ENCODE assay signal across 12 cellular contexts in the genomic region with DNA sequence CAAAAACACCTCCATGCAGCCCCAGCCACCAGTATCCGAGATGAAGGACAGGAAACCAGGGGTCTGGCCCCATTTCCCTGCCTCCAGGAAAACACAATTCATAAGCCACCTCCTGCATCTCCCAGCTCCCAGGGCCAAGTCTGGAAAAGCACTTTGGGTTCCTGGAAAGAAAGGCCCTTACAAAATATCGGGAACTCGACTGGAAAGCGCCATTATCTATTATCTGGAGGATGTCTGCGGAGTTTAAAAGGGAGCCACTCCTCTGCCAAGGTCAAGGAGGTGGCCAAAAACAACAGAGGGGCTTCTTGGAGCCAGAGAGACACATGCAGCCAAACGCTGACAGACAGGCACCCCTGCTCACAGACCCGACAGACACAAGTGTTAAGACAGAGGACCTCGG. TPM values are rescaled to one million over a fixed set of nuclear protein-coding genes. Genes with fewer than 3 reads are reported as not detected.
DNase-seq lines count a peak whose midpoint lies in the region; ATAC-seq and TF ChIP-seq lines count a peak whose summit lies in the region.
"Had no signal": no experiment of that assay in that cellular context is flagged by ENCODE, and none has a peak within 500 bp of the region (broad histone marks: within the 10 kb centered on the region; RNA-seq: fewer than 3 reads in every experiment).

No MANE protein-coding gene starts in this region.

- DNase-seq in activated naive CD4-positive, alpha-beta T cell treated with anti-CD3 and anti-CD28 coated beads for 36 hours: no peak
- no peak for DNase-seq in activated naive CD4-positive, alpha-beta T cell treated with Interleukin-2 at 50 U/mL for 16 hours
- DNase-seq in choroid plexus epithelial cell (ENCODE audit: low read depth): peak; percentile 5
- DNase-seq in naive thymus-derived CD8-positive, alpha-beta T cell: no peak
- DNase-seq in type B pancreatic cell (ENCODE audit: extremely low spot score, unreplicated experiment): no peak
- DNase-seq in stimulated activated CD4-positive, alpha-beta T cell treated with anti-CD3 and anti-CD28 coated beads, Interleukin-1b, Interleukin-23, amount 100 ng/mL, for 48 hours: no peak
- DNase-seq in NCI-H146 treated with DMSO at 0.1 percent for 48 hours (lab: John Stamatoyannopoulos, UW; ENCODE audit: unreplicated experiment): no peak
- DNase-seq: activated CD4-positive, alpha-beta T cell treated with anti-CD3 and anti-CD28 coated beads for 4 hours; foreskin keratinocyte; NCI-H510A treated with DMSO at 0.1 percent for 48 hours had no signal

- no peak overlapping the region for H3K4me3 Mint-ChIP-seq in activated naive CD4-positive, alpha-beta T cell treated with anti-CD3 and anti-CD28 coated beads for 36 hours
- peak overlapping the region; percentile 57 to 94 (median 85) for H3K4me3 Mint-ChIP-seq in naive thymus-derived CD8-positive, alpha-beta T cell
- H3K4me3 Mint-ChIP-seq in type B pancreatic cell: peak overlapping the region; percentile 2

- POLR2A ChIA-PET in naive thymus-derived CD8-positive, alpha-beta T cell (lab: Charles Lee): interaction anchor here (1.1 to 27.2 kb wide), 7 partner anchors 9 to 223 kb away, joined by 3 to 469 read pairs (median 7); partner anchors contain the start of gene ACTN1

- CTCF ChIA-PET in activated naive CD4-positive, alpha-beta T cell treated with anti-CD3 and anti-CD28 coated beads for 36 hours (lab: Charles Lee): interaction anchor here (0.7 to 1.3 kb wide), 7 partner anchors 8 to 58 kb away, joined by 3 to 7 read pairs (median 3); no protein-coding TSS in a partner anchor

- no peak overlapping the region for H3K4me3 ChIP-seq in choroid plexus epithelial cell (ENCODE audit: low read depth, low read length)
- H3K4me3 ChIP-seq: lung had no signal

- intact Hi-C loops in activated naive CD4-positive, alpha-beta T cell treated with anti-CD3 and anti-CD28 coated beads for 36 hours (cut with micrococcal nuclease): no loop called here

- ATAC-seq in naive thymus-derived CD8-positive, alpha-beta T cell: no peak
- ATAC-seq in HG02588 (IDR thresholded peaks at IDR 0.05; ENCODE audit: unreplicated experiment): no peak
- ATAC-seq: foreskin keratinocyte had no signal

- H3K27me3 Mint-ChIP-seq in activated naive CD4-positive, alpha-beta T cell treated with anti-CD3 and anti-CD28 coated beads for 36 hours (ENCODE audit: low read depth): no peaks in the 10 kb centered on the region
- no peaks in the 10 kb centered on the region for H3K27me3 Mint-ChIP-seq in naive thymus-derived CD8-positive, alpha-beta T cell
- H3K27me3 Mint-ChIP-seq in type B pancreatic cell: no peaks in the 10 kb centered on the region

- TF ChIP-seq CTCF in choroid plexus epithelial cell (conservative IDR thresholded peaks at IDR 0.05; ENCODE audit: low read depth, low read length) (no peak), type B pancreatic cell (conservative IDR thresholded peaks at IDR 0.05) (no peak)

- H3K27ac Mint-ChIP-seq in activated naive CD4-positive, alpha-beta T cell treated with anti-CD3 and anti-CD28 coated beads for 36 hours: peak overlapping the region; percentile 86
- peak overlapping the region; percentile 96 to 100 (median 100) for H3K27ac Mint-ChIP-seq in naive thymus-derived CD8-positive, alpha-beta T cell
- peak overlapping the region; percentile 51 for H3K27ac Mint-ChIP-seq in type B pancreatic cell

- H3K36me3 Mint-ChIP-seq in activated naive CD4-positive, alpha-beta T cell treated with anti-CD3 and anti-CD28 coated beads for 36 hours (ENCODE audit: low read depth): peaks cover 30% of the 10 kb centered on the region
- H3K36me3 Mint-ChIP-seq in naive thymus-derived CD8-positive, alpha-beta T cell: peaks cover 0 to 40% (median 21%) of the 10 kb centered on the region in 3 donors
- H3K36me3 Mint-ChIP-seq in type B pancreatic cell: peaks cover 19% of the 10 kb centered on the region

- peaks cover 83% of the 10 kb centered on the region for H3K4me1 Mint-ChIP-seq in activated naive CD4-positive, alpha-beta T cell treated with anti-CD3 and anti-CD28 coated beads for 36 hours (ENCODE audit: low read depth)
- peaks cover 57 to 96% (median 92%) of the 10 kb centered on the region in 4 donors for H3K4me1 Mint-ChIP-seq in naive thymus-derived CD8-positive, alpha-beta T cell
- peaks cover 71% of the 10 kb centered on the region for H3K4me1 Mint-ChIP-seq in type B pancreatic cell (ENCODE audit: unreplicated experiment)

- H3K9me3 Mint-ChIP-seq in activated naive CD4-positive, alpha-beta T cell treated with anti-CD3 and anti-CD28 coated beads for 36 hours: peaks cover 18% of the 10 kb centered on the region
- peaks cover 0 to 4% (median 0%) of the 10 kb centered on the region in 9 donors for H3K9me3 Mint-ChIP-seq in naive thymus-derived CD8-positive, alpha-beta T cell
- no peaks in the 10 kb centered on the region for H3K9me3 Mint-ChIP-seq in type B pancreatic cell

RNA-seq across cellular contexts. Expression of gene ACTN1, which starts 9.8 kb away (rescaled TPM):
- 10 to 100 TPM; 79.7 to 80.6 TPM for total RNA-seq in activated naive CD4-positive, alpha-beta T cell treated with anti-CD3 and anti-CD28 coated beads for 36 hours
- 100 to 1,000 TPM; 333 to 341 TPM for total RNA-seq in naive thymus-derived CD8-positive, alpha-beta T cell
- polyA plus RNA-seq in naive thymus-derived CD8-positive, alpha-beta T cell: 100 to 1,000 TPM; 144 to 436 (median 267) TPM
- 128 and 176 TPM in 2 replicates for total RNA-seq in type B pancreatic cell (ENCODE audit: low replicate concordance)
